Comparison of ENCODE assay signal across 12 cellular contexts in genomic region chr9:77960356-77961153, GRCh38.
DNase-seq lines count a peak whose midpoint lies in the region; ATAC-seq, FAIRE-seq and TF ChIP-seq lines count a peak whose summit lies in the region.
"Had no signal": no experiment of that assay in that cellular context is flagged by ENCODE, and none has a peak within 500 bp of the region (broad histone marks: within the 10 kb centered on the region; RNA-seq: fewer than 3 reads in every experiment).

No MANE protein-coding gene starts in this region.

- FAIRE-seq in GM12878 (lab: Jason Lieb, UNC): no peak

- POLR2A ChIA-PET in GM12878 (lab: Charles Lee): interaction anchor here (0.6 to 1.4 kb wide), 3 partner anchors 11 to 84 kb away, joined by 3 read pairs; no protein-coding TSS in a partner anchor

- H3K27me3 ChIP-seq in right cardiac atrium (ENCODE audit: control insufficient read depth, insufficient read depth): no peaks in the 10 kb centered on the region
- peaks cover 0 to 3% of the 10 kb centered on the region in 2 experiments; a peak in 1 of 4 replicates for H3K27me3 ChIP-seq in GM12878 (replicated peaks in 1 of 2; ENCODE audit: control insufficient read depth in 2 of 2, insufficient read depth in 2 of 2, low read length in 1 of 2)
- H3K27me3 ChIP-seq in left lung: no peaks in the 10 kb centered on the region

- no peak for TF ChIP-seq RAD21 in GM12878 (IDR thresholded peaks at IDR 0.05; ENCODE audit: insufficient read depth, low read depth, low read length)

- SMC1A ChIA-PET in GM12878 (lab: Charles Lee; ENCODE audit: uncharacterized antibody, unreplicated experiment): interaction anchor here (0.7 to 3.0 kb wide), 16 partner anchors 11 to 74 kb away, joined by 3 to 10 read pairs (median 4); no protein-coding TSS in a partner anchor

- H3K27ac ChIP-seq in right cardiac atrium (ENCODE audit: low read length) (no peak overlapping the region), GM12878 (ENCODE audit: control insufficient read depth, insufficient read depth) (no peak overlapping the region), left lung (no peak overlapping the region)

- intact Hi-C loops in right cardiac atrium (cut with DNase I): no loop called here
- intact Hi-C loops in left cardiac atrium (cut with DNase I): no loop called here
- intact Hi-C loops in GM12878 (cut with micrococcal nuclease; ENCODE audit: unreplicated experiment): no loop called here
- intact Hi-C loops in left lung (cut with DNase I): no loop called here

- BruUV-seq in GM12878 (replicated peaks; lab: Mats Ljungman, UMichigan): no TSS peak

- TF ChIP-seq CTCF in GM12878 (IDR thresholded peaks at IDR 0.05 in 2 of 3, conservative IDR thresholded peaks at IDR 0.05 in 1 of 3; ENCODE audit: control insufficient read depth in 2 of 3, extremely low read depth in 1 of 3, insufficient read depth in 1 of 3, low read depth in 3 of 3, low read length in 3 of 3) (no peak), left lung (IDR thresholded peaks at IDR 0.05) (no peak)

- no peak overlapping the region for H2AFZ ChIP-seq in GM12878 (ENCODE audit: control insufficient read depth, low read depth, low read length)

- WGBS in right cardiac atrium: 82% methylated on average over 5 of the region's 5 CpGs
- WGBS in GM12878 (ENCODE audit: insufficient coverage, insufficient replicate concordance, low lambda C conversion rate, missing lambda C conversion rate): 32% methylated on average over 5 of the region's 5 CpGs

- in situ Hi-C loops in GM12878 (cut with MboI): no loop called here

- H3K9me3 ChIP-seq in right cardiac atrium (ENCODE audit: control insufficient read depth, low read length): no peaks in the 10 kb centered on the region
- H3K9me3 ChIP-seq in GM12878 (replicated peaks; ENCODE audit: control insufficient read depth, insufficient read depth, low read length): no peaks in the 10 kb centered on the region
- no peaks in the 10 kb centered on the region for H3K9me3 ChIP-seq in left lung

- CTCF ChIA-PET in GM12878 (lab: Yijun Ruan, JAX): interaction anchor here (0.7 to 2.4 kb wide), 3 partner anchors 15 to 16 kb away, joined by 3 to 6 read pairs (median 3); no protein-coding TSS in a partner anchor

- no peaks in the 10 kb centered on the region for H4K20me1 ChIP-seq in GM12878 (ENCODE audit: control insufficient read depth, insufficient read depth)

- H3K9ac ChIP-seq in GM12878 (ENCODE audit: control insufficient read depth, insufficient read depth, low read length): no peak overlapping the region

- H3K4me3 ChIP-seq in right cardiac atrium (ENCODE audit: low read length) (no peak overlapping the region), GM12878 (no peak overlapping the region), left lung (no peak overlapping the region)

- RAD21 ChIA-PET in GM12878 (lab: Charles Lee; ENCODE audit: unreplicated experiment): interaction anchor here (1.0 to 2.4 kb wide), 7 partner anchors 14 to 75 kb away, joined by 3 to 13 read pairs (median 6); no protein-coding TSS in a partner anchor

- no peak for TF ChIP-seq POLR2A in GM12878 (IDR thresholded peaks at IDR 0.05; ENCODE audit: low read depth, low read length)

- H3K4me2 ChIP-seq in GM12878 (ENCODE audit: control insufficient read depth, insufficient read depth): no peak overlapping the region

- no peak for TF ChIP-seq EP300 in GM12878 (IDR thresholded peaks at IDR 0.05; ENCODE audit: borderline replicate concordance in 1 of 2, control insufficient read depth in 1 of 2, low read depth in 2 of 2, low read length in 2 of 2)

- H3K79me2 ChIP-seq in GM12878 (ENCODE audit: control insufficient read depth, insufficient read depth, low read length): no peaks in the 10 kb centered on the region

- DNase-seq in right cardiac atrium (no peak), left cardiac atrium (no peak), GM12878 (ENCODE audit: low read depth, low spot score) (no peak), left lung (no peak), NCI-H146 (lab: John Stamatoyannopoulos, UW) (no peak), DMS53 treated with DMSO at 0.1 percent for 48 hours (lab: John Stamatoyannopoulos, UW; ENCODE audit: unreplicated experiment) (no peak)
- no peak for DNase-seq in activated T-cell treated with anti-CD3 and anti-CD28 coated beads, Interleukin-2, amount 50 U/mL, for 1 hour
- DNase-seq: activated naive CD4-positive, alpha-beta T cell; NCI-H2081 treated with DMSO at 0.1 percent for 48 hours; SHP77; stimulated activated naive CD4-positive, alpha-beta T cell treated with Interleukin-2 at 50 U/mL for 16 hours had no signal

- H3K4me1 ChIP-seq in right cardiac atrium (ENCODE audit: control insufficient read depth, insufficient read depth, low read length) (peaks cover 2% of the 10 kb centered on the region), GM12878 (ENCODE audit: control insufficient read depth, insufficient read depth, low read length) (no peaks in the 10 kb centered on the region), left lung (peaks cover 22 to 72% of the 10 kb centered on the region in 2 donors)

- peak; percentile 23 to 36 for ATAC-seq in right cardiac atrium
- no peak for ATAC-seq in left cardiac atrium
- ATAC-seq in GM12878: peak; percentile 15
- ATAC-seq in left lung: peak; percentile 49
- no peak for ATAC-seq in GM18870 (IDR thresholded peaks at IDR 0.05; ENCODE audit: unreplicated experiment)

- no peaks in the 10 kb centered on the region for H3K36me3 ChIP-seq in GM12878 (ENCODE audit: control insufficient read depth in 2 of 2, insufficient read depth in 2 of 2, low read length in 1 of 2)
- no peaks in the 10 kb centered on the region for H3K36me3 ChIP-seq in left lung

TF ChIP-seq in GM12878, 131 proteins besides CTCF, POLR2A, EP300 and RAD21:
- TF ChIP-seq E4F1 (IDR thresholded peaks at IDR 0.05; ENCODE audit: borderline replicate concordance, partially characterized antibody) (no peak), SREBF2 (IDR thresholded peaks at IDR 0.05; ENCODE audit: low read length) (no peak), YY1 (IDR thresholded peaks at IDR 0.05; ENCODE audit: low read depth, low read length) (no peak)
- TF ChIP-seq, protein P1, sequence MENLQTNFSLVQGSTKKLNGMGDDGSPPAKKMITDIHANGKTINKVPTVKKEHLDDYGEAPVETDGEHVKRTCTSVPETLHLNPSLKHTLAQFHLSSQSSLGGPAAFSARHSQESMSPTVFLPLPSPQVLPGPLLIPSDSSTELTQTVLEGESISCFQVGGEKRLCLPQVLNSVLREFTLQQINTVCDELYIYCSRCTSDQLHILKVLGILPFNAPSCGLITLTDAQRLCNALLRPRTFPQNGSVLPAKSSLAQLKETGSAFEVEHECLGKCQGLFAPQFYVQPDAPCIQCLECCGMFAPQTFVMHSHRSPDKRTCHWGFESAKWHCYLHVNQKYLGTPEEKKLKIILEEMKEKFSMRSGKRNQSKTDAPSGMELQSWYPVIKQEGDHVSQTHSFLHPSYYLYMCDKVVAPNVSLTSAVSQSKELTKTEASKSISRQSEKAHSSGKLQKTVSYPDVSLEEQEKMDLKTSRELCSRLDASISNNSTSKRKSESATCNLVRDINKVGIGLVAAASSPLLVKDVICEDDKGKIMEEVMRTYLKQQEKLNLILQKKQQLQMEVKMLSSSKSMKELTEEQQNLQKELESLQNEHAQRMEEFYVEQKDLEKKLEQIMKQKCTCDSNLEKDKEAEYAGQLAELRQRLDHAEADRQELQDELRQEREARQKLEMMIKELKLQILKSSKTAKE (IDR thresholded peaks at IDR 0.05; ENCODE audit: low read depth, poor library complexity, severe bottlenecking): no peak

Comparison
In these comparisons a context has a peak if more than half of its experiments do, and no peak if none do; other contexts are left out.
1. ATAC-seq: peak in right cardiac atrium (2 of 2), GM12878 (single experiment) and left lung (single experiment); none in left cardiac atrium (0 of 2) and GM18870 (single experiment).